Comparison of ENCODE assay signal across 8 cellular contexts in the genomic region with DNA sequence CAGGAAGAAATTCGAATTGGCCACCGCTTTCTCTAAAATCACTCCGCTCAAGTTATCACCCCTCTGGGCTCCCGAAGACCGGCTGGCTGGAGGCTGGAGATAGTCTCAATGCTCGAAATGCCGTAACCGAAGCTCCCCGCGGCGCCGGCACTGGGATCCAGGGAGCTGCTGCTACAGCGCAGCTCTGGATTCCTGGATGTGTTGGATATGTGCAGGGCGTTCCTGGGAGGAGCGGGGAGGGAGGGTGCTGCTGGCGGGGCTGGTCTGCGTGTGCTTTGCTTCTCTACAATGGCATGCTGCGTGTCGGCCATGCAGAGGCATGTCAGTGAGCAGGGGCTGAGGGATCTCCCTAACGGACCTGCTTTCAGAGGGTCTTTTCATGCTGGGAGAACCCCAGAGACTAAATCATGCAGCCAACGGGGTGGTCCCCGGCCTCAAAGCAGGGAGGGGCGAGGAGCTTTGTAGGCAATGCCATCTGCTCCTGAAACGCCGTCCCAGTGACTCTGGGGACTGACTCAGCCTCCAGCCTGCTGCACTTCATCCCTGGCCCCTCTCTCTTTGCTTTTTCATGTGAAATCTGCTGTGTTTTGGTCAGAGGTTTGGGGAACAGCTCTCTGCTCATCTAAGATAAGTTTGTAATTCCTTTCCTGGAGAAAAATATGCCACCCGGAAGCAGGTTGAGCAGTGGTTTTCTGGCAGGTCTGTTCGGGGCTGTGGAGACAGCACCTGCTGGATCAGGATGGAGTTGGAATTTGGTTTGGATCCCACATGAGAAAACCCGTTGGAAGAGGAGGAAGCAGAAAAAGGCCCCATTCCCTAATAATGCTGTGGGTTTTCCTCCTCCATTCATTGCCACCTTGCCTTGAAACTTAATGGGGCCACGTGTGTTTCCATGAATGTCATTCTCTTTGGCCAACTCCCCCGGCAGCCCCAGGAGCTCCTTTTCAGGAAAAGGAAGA.
DNase-seq lines count a peak whose midpoint lies in the region; TF ChIP-seq lines count a peak whose summit lies in the region.

No MANE protein-coding gene starts in this region.

- TF ChIP-seq POLR2A in spleen (IDR thresholded peaks at IDR 0.05) = no peak

- peaks cover 5% of the 10 kb centered on the region for H3K36me3 Mint-ChIP-seq in activated naive CD4-positive, alpha-beta T cell treated with anti-CD3 and anti-CD28 coated beads, Interleukin-2, amount 50 U/mL, for 24 hours

- peak overlapping the region; percentile 94 for H3K4me3 Mint-ChIP-seq in activated naive CD4-positive, alpha-beta T cell treated with anti-CD3 and anti-CD28 coated beads, Interleukin-2, amount 50 U/mL, for 24 hours

- no peak for DNase-seq in activated naive CD4-positive, alpha-beta T cell treated with anti-CD3 and anti-CD28 coated beads, Interleukin-2, amount 50 U/mL, for 16 hours
- peak; percentile 58 to 83 for DNase-seq in cardiac fibroblast (ENCODE audit: low read depth in 2 of 2)
- DNase-seq in kidney glomerular epithelial cell (lab: John Stamatoyannopoulos, UW) = peak; percentile 60
- DNase-seq in spleen = peak; percentile 85
- no peak for DNase-seq in SKM-1 (lab: John Stamatoyannopoulos, UW; ENCODE audit: unreplicated experiment)
- DNase-seq in mesenteric fat pad (ENCODE audit: low spot score) = no peak

- H3K4me3 ChIP-seq in OCI-LY1 (ENCODE audit: low read depth, low read length, poor library complexity, severe bottlenecking) (peak overlapping the region; percentile 87), cardiac fibroblast (replicated peaks in 1 of 2; ENCODE audit: low read depth in 2 of 2, low read length in 2 of 2) (peak overlapping the region; percentile 47 to 55), spleen (peak overlapping the region; percentile 53 to 81 (median 69))

- H3K27ac Mint-ChIP-seq in activated naive CD4-positive, alpha-beta T cell treated with anti-CD3 and anti-CD28 coated beads, Interleukin-2, amount 50 U/mL, for 24 hours = peak overlapping the region; percentile 94

- H3K27me3 ChIP-seq in OCI-LY1 (ENCODE audit: insufficient read depth, low read length) = no peaks in the 10 kb centered on the region
- no peaks in the 10 kb centered on the region for H3K27me3 ChIP-seq in spleen (replicated peaks in 1 of 7)

- no peak overlapping the region for H2AFZ ChIP-seq in OCI-LY1 (ENCODE audit: low read length)

- no peaks in the 10 kb centered on the region for H3K9me2 ChIP-seq in OCI-LY1 (ENCODE audit: low read depth, low read length)

- H4K20me1 ChIP-seq in OCI-LY1 (ENCODE audit: insufficient read depth, low read length) = no peaks in the 10 kb centered on the region

- H3K4me1 ChIP-seq in OCI-LY1 (ENCODE audit: insufficient read depth, low read length, severe bottlenecking) (peaks cover 76% of the 10 kb centered on the region), spleen (peaks cover 62 to 100% (median 97%) of the 10 kb centered on the region in 6 donors)

- peaks cover 79% of the 10 kb centered on the region for H3K79me2 ChIP-seq in OCI-LY1 (ENCODE audit: insufficient read depth, low read length)

- no peaks in the 10 kb centered on the region for H3K9me3 Mint-ChIP-seq in activated naive CD4-positive, alpha-beta T cell treated with anti-CD3 and anti-CD28 coated beads, Interleukin-2, amount 50 U/mL, for 24 hours

- H3K27me3 Mint-ChIP-seq in activated naive CD4-positive, alpha-beta T cell treated with anti-CD3 and anti-CD28 coated beads, Interleukin-2, amount 50 U/mL, for 24 hours = no peaks in the 10 kb centered on the region

- peak overlapping the region; percentile 97 for H3K9ac ChIP-seq in OCI-LY1 (ENCODE audit: low read length)

- intact Hi-C loops in spleen (cut with DNase I; ENCODE audit: low total_unique reads) = no loop called here

- peaks cover 49% of the 10 kb centered on the region for H3K4me1 Mint-ChIP-seq in activated naive CD4-positive, alpha-beta T cell treated with anti-CD3 and anti-CD28 coated beads, Interleukin-2, amount 50 U/mL, for 24 hours

- H3K27ac ChIP-seq in OCI-LY1 (ENCODE audit: low read depth, low read length, poor library complexity, severe bottlenecking) (peak overlapping the region; percentile 99), spleen (peak overlapping the region; percentile 83 to 97 (median 92))

- WGBS in spleen, 5 donors = 7 to 19% (median 13%) methylated on average over 29 to 30 of the region's 30 CpGs

- no peaks in the 10 kb centered on the region for H3K9me3 ChIP-seq in OCI-LY1 (ENCODE audit: low read length)
- no peaks in the 10 kb centered on the region for H3K9me3 ChIP-seq in spleen

- 0 out of 2 replicates have a peak, but pooled peaks cover 2% of the 10 kb centered on the region for H3F3A ChIP-seq in OCI-LY1 (ENCODE audit: insufficient read depth, low read length)

- H3K4me2 ChIP-seq in OCI-LY1 (ENCODE audit: low read length) = peak overlapping the region; percentile 98

- H3K36me3 ChIP-seq in OCI-LY1 (ENCODE audit: insufficient read depth, low read length) (peaks cover 71% of the 10 kb centered on the region), spleen (peaks cover 0 to 37% (median 0%) of the 10 kb centered on the region in 6 donors)

- no peak for TF ChIP-seq CTCF in OCI-LY1 (IDR thresholded peaks at IDR 0.05; ENCODE audit: low read length)
- no peak for TF ChIP-seq CTCF in cardiac fibroblast (IDR thresholded peaks at IDR 0.05; ENCODE audit: low read depth, low read length)
- TF ChIP-seq CTCF in spleen (IDR thresholded peaks at IDR 0.05 in 8 of 11, conservative IDR thresholded peaks at IDR 0.05 in 3 of 11) = no peak

Comparison
In these comparisons a context has a peak if more than half of its experiments do, and no peak if none do; other contexts are left out.
1. DNase-seq: peak in cardiac fibroblast (2 of 2), kidney glomerular epithelial cell (single experiment) and spleen (single experiment); none in activated naive CD4-positive, alpha-beta T cell treated with anti-CD3 and anti-CD28 coated beads, Interleukin-2, amount 50 U/mL, for 16 hours (single experiment), SKM-1 (single experiment) and mesenteric fat pad (single experiment).
2. Peak in every context shown above with its lines, with median percentiles within 50 percentile points of each other: H3K4me3 ChIP-seq.